ENCODE assay signal across 17 cellular contexts in genomic region chr10:116324951-116325635, GRCh38. TPM values are rescaled to one million over a fixed set of nuclear protein-coding genes. Genes with fewer than 3 reads are reported as not detected.
A peak's percentile ranks its signal among the peaks of the same experiment; 100 is the strongest.
DNase-seq lines count a peak whose midpoint lies in the region; FAIRE-seq and TF ChIP-seq lines count a peak whose summit lies in the region.
"Had no signal": no experiment of that assay in that cellular context is flagged by ENCODE, and none has a peak within 500 bp of the region (broad histone marks: within the 10 kb centered on the region; RNA-seq: fewer than 3 reads in every experiment).

No MANE protein-coding gene starts in this region.

- no peak overlapping the region for H3K27ac ChIP-seq in astrocyte (ENCODE audit: low read depth, low read length)
- peak overlapping the region; percentile 25 for H3K27ac ChIP-seq in iPS-20b (ENCODE audit: low read length)
- H3K27ac ChIP-seq in right atrium auricular region, result no peak overlapping the region
- H3K27ac ChIP-seq: BLaER1 treated with 17β-estradiol and CSF1 and Interleukin-3, amounts not matched to agents 10 nM and 100 nM; KMS-11; Peyer's patch; SJSA1 had no signal

- H3K9me3 Mint-ChIP-seq in astrocyte (ENCODE audit: unreplicated experiment), result no peaks in the 10 kb centered on the region
- H3K9me3 Mint-ChIP-seq in activated T-helper 2 cell treated with anti-CD3 and anti-CD28 coated beads, Interferon-gamma antibody, Interleukin-2, Interleukin-4, amounts not matched to agents 10 μg/mL and 5 μg/mL and 100 μg/mL, durations not matched to agents 14 hours and 24 hours and 36 hours, result no peaks in the 10 kb centered on the region
- H3K9me3 Mint-ChIP-seq: CD8-positive, alpha-beta T cell had no signal

- H3K4me3 ChIP-seq in H7 (ENCODE audit: insufficient read depth, low read depth, low read length) (no peak overlapping the region), astrocyte (ENCODE audit: insufficient read depth, low read depth, low read length) (no peak overlapping the region), iPS-20b (ENCODE audit: low read length) (peak overlapping the region; percentile 47; the same call in 1 of the 2 replicates), right atrium auricular region (no peak overlapping the region)
- H3K4me3 ChIP-seq: BLaER1 treated with 17β-estradiol and CSF1 and Interleukin-3, amounts not matched to agents 10 nM and 100 nM; Peyer's patch; SJSA1 had no signal

- no peak for TF ChIP-seq CTCF in astrocyte (IDR thresholded peaks at IDR 0.05; ENCODE audit: insufficient read depth, low read depth, low read length)
- no peak for TF ChIP-seq CTCF in right atrium auricular region (IDR thresholded peaks at IDR 0.05)

- H4K20me1 ChIP-seq in astrocyte (ENCODE audit: insufficient read depth, low read length), result no peaks in the 10 kb centered on the region
- H4K20me1 ChIP-seq: BLaER1 treated with 17β-estradiol and CSF1 and Interleukin-3, amounts not matched to agents 10 nM and 100 nM had no signal

- H3K36me3 ChIP-seq in H7 (replicated peaks; ENCODE audit: control insufficient read depth, insufficient read depth, low read length) (no peaks in the 10 kb centered on the region), astrocyte (ENCODE audit: insufficient read depth, low read length) (no peaks in the 10 kb centered on the region), iPS-20b (ENCODE audit: insufficient read depth, low read depth, low read length) (no peaks in the 10 kb centered on the region), right atrium auricular region (no peaks in the 10 kb centered on the region)
- H3K36me3 ChIP-seq: BLaER1 treated with 17β-estradiol and CSF1 and Interleukin-3, amounts not matched to agents 10 nM and 100 nM; Peyer's patch; SJSA1 had no signal

- H3K4me1 ChIP-seq in astrocyte (ENCODE audit: insufficient read depth, low read length) (no peaks in the 10 kb centered on the region), iPS-20b (ENCODE audit: insufficient read depth, low read length) (peaks cover 18% of the 10 kb centered on the region; the same call in 1 of the 2 replicates), right atrium auricular region (no peaks in the 10 kb centered on the region)
- H3K4me1 ChIP-seq: Peyer's patch, SJSA1 had no signal

- FAIRE-seq in astrocyte (lab: Jason Lieb, UNC), result no peak

- H3K27ac Mint-ChIP-seq in astrocyte (ENCODE audit: unreplicated experiment), result no peak overlapping the region
- no peak overlapping the region for H3K27ac Mint-ChIP-seq in activated T-helper 2 cell treated with anti-CD3 and anti-CD28 coated beads, Interferon-gamma antibody, Interleukin-2, Interleukin-4, amounts not matched to agents 10 μg/mL and 5 μg/mL and 100 μg/mL, durations not matched to agents 14 hours and 24 hours and 36 hours
- H3K27ac Mint-ChIP-seq: CD8-positive, alpha-beta T cell had no signal

- peaks cover 13% of the 10 kb centered on the region for H3K27me3 Mint-ChIP-seq in astrocyte (ENCODE audit: low read depth, unreplicated experiment)
- H3K27me3 Mint-ChIP-seq in activated T-helper 2 cell treated with anti-CD3 and anti-CD28 coated beads, Interferon-gamma antibody, Interleukin-2, Interleukin-4, amounts not matched to agents 10 μg/mL and 5 μg/mL and 100 μg/mL, durations not matched to agents 14 hours and 24 hours and 36 hours (ENCODE audit: low read depth), result no peaks in the 10 kb centered on the region

- no peaks in the 10 kb centered on the region for H3K4me1 Mint-ChIP-seq in astrocyte (ENCODE audit: low read depth, unreplicated experiment)
- H3K4me1 Mint-ChIP-seq in activated T-helper 2 cell treated with anti-CD3 and anti-CD28 coated beads, Interferon-gamma antibody, Interleukin-2, Interleukin-4, amounts not matched to agents 10 μg/mL and 5 μg/mL and 100 μg/mL, durations not matched to agents 14 hours and 24 hours and 36 hours (ENCODE audit: low read depth), result no peaks in the 10 kb centered on the region

- H3K79me2 ChIP-seq in astrocyte (ENCODE audit: insufficient read depth, low read length), result no peaks in the 10 kb centered on the region

- no peak overlapping the region for H3K4me3 Mint-ChIP-seq in astrocyte (ENCODE audit: unreplicated experiment)
- H3K4me3 Mint-ChIP-seq in activated T-helper 2 cell treated with anti-CD3 and anti-CD28 coated beads, Interferon-gamma antibody, Interleukin-2, Interleukin-4, amounts not matched to agents 10 μg/mL and 5 μg/mL and 100 μg/mL, durations not matched to agents 14 hours and 24 hours and 36 hours (ENCODE audit: low read depth), result no peak overlapping the region
- H3K4me3 Mint-ChIP-seq: CD8-positive, alpha-beta T cell had no signal

- no peaks in the 10 kb centered on the region for H3K27me3 ChIP-seq in H7 (ENCODE audit: control insufficient read depth, insufficient read depth, low read length)
- H3K27me3 ChIP-seq in astrocyte (ENCODE audit: insufficient read depth, low read length), result no peaks in the 10 kb centered on the region
- H3K27me3 ChIP-seq in iPS-20b (ENCODE audit: insufficient read depth, low read length), result no peaks in the 10 kb centered on the region
- no peaks in the 10 kb centered on the region for H3K27me3 ChIP-seq in right atrium auricular region
- H3K27me3 ChIP-seq: BLaER1 treated with 17β-estradiol and CSF1 and Interleukin-3, amounts not matched to agents 10 nM and 100 nM; Peyer's patch; SJSA1 had no signal

- H3K9me3 ChIP-seq in astrocyte (ENCODE audit: insufficient read depth, low read depth, low read length) (no peaks in the 10 kb centered on the region), iPS-20b (ENCODE audit: insufficient read depth, low read depth, low read length) (no peaks in the 10 kb centered on the region), right atrium auricular region (no peaks in the 10 kb centered on the region)
- H3K9me3 ChIP-seq: BLaER1 treated with 17β-estradiol and CSF1 and Interleukin-3, amounts not matched to agents 10 nM and 100 nM; Peyer's patch; SJSA1 had no signal

- intact Hi-C loops in activated T-helper 2 cell treated with anti-CD3 and anti-CD28 coated beads, Interferon-gamma antibody, Interleukin-2, Interleukin-4, amounts not matched to agents 10 μg/mL and 5 μg/mL and 100 μg/mL, durations not matched to agents 14 hours and 24 hours and 36 hours (cut with micrococcal nuclease), result no loop called here

- peak overlapping the region; percentile 22 for H2AFZ ChIP-seq in astrocyte (ENCODE audit: low read depth, low read length)

- H3K9ac ChIP-seq in astrocyte (ENCODE audit: low read length) (no peak overlapping the region), iPS-20b (ENCODE audit: low read depth, low read length) (peak overlapping the region; percentile 16; the same call in 1 of the 2 replicates)
- H3K9ac ChIP-seq: BLaER1 treated with 17β-estradiol and CSF1 and Interleukin-3, amounts not matched to agents 10 nM and 100 nM; KMS-11 had no signal

- H3K36me3 Mint-ChIP-seq in astrocyte (ENCODE audit: low read depth, unreplicated experiment), result no peaks in the 10 kb centered on the region
- no peaks in the 10 kb centered on the region for H3K36me3 Mint-ChIP-seq in activated T-helper 2 cell treated with anti-CD3 and anti-CD28 coated beads, Interferon-gamma antibody, Interleukin-2, Interleukin-4, amounts not matched to agents 10 μg/mL and 5 μg/mL and 100 μg/mL, durations not matched to agents 14 hours and 24 hours and 36 hours (ENCODE audit: low read depth)
- H3K36me3 Mint-ChIP-seq: CD8-positive, alpha-beta T cell had no signal

- no peak overlapping the region for H3K4me2 ChIP-seq in astrocyte (ENCODE audit: low read length)
- H3K4me2 ChIP-seq: KMS-11 had no signal

- DNase-seq in H7 (peak; percentile 40), astrocyte (ENCODE audit: low read depth) (no peak), foreskin melanocyte (no peak), right atrium auricular region (ENCODE audit: low spot score) (no peak), SW 1271 (lab: John Stamatoyannopoulos, UW) (no peak)
- DNase-seq in activated T-helper 2 cell treated with anti-CD3 and anti-CD28 coated beads, Interferon-gamma antibody, Interleukin-2, Interleukin-4, amounts not matched to agents 10 μg/mL and 5 μg/mL and 100 μg/mL, durations not matched to agents 14 hours and 24 hours and 36 hours (ENCODE audit: low spot score), result no peak
- DNase-seq: Calu3; CD8-positive, alpha-beta T cell; MV-4-11; NCI-H1694 treated with DMSO at 0.1 percent for 48 hours; Peyer's patch had no signal

RNA-seq across cellular contexts. Expression of gene CCDC172, which starts 0.8 kb away (rescaled TPM):
- total RNA-seq in H7 (2014; rRNA removed; shearing (Covaris generic)), result 1.0 and 3.4 TPM in 2 replicates
- total RNA-seq in astrocyte (not detected in 2 replicates), right atrium auricular region (not detected)
- not detected in 2 replicates for total RNA-seq in activated T-helper 2 cell treated with anti-CD3 and anti-CD28 coated beads, Interferon-gamma antibody, Interleukin-2, Interleukin-4, amounts not matched to agents 10 μg/mL and 5 μg/mL and 100 μg/mL, durations not matched to agents 14 hours and 24 hours and 36 hours
- total RNA-seq: A673; Calu3; CD8-positive, alpha-beta T cell; NCI-H460; Peyer's patch; SJSA1 had no signal

RNA-seq across cellular contexts. Expression of gene GFRA1, which starts 52.1 kb away (rescaled TPM):
- 1.6 and 1.7 TPM in 2 replicates for total RNA-seq in H7 (2014; rRNA removed; shearing (Covaris generic))
- total RNA-seq in astrocyte (12.7 and 24.2 TPM in 2 replicates), right atrium auricular region (10 to 100 TPM in 1 of 2 donors, 1 to 10 TPM in 1; 9.1 to 18.7 TPM)
- not detected in 2 replicates for total RNA-seq in activated T-helper 2 cell treated with anti-CD3 and anti-CD28 coated beads, Interferon-gamma antibody, Interleukin-2, Interleukin-4, amounts not matched to agents 10 μg/mL and 5 μg/mL and 100 μg/mL, durations not matched to agents 14 hours and 24 hours and 36 hours
- total RNA-seq: A673; Calu3; CD8-positive, alpha-beta T cell had no signal
